ENCODE assay signal across 1 cellular context in genomic region chr9:128067898-128068655, GRCh38.
A peak's percentile ranks its signal among the peaks of the same experiment; 100 is the strongest.
TF ChIP-seq lines count a peak whose summit lies in the region.

TSS of gene SLC25A25 (plus strand) at chr9:128068232. CDS start at chr9:128068320, 88 bp downstream.

TF ChIP-seq in K562, 482 proteins besides CTCF, POLR2A, EP300 and RAD21 (continued from another document and continues in another):
- TF ChIP-seq MAX (CRISPR knock-in tag; IDR thresholded peaks at IDR 0.05), result no peak
- TF ChIP-seq, protein P1, sequence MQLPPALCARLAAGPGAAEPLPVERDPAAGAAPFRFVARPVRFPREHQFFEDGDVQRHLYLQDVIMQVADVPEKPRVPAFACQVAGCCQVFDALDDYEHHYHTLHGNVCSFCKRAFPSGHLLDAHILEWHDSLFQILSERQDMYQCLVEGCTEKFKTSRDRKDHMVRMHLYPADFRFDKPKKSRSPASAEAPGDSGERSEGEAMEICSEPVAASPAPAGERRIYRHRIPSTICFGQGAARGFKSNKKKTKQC (CRISPR knock-in tag; IDR thresholded peaks at IDR 0.05), result 0 out of 2 replicates have a peak, but pooled peaks have one; percentile 21
- TF ChIP-seq PCBP1 (IDR thresholded peaks at IDR 0.05; ENCODE audit: low read depth, low read length, poor library complexity, severe bottlenecking), result no peak
- TF ChIP-seq ZNF707 (CRISPR knock-in tag; conservative IDR thresholded peaks at IDR 0.05), result no peak
- TF ChIP-seq DPF2 (IDR thresholded peaks at IDR 0.05), result no peak
- no peak; the same call in 1 of the 2 replicates for TF ChIP-seq CREB1 (IDR thresholded peaks at IDR 0.05)
- TF ChIP-seq CREB1 (CRISPR knock-in tag; IDR thresholded peaks at IDR 0.05), result peak; percentile 23; the same call in 1 of the 2 replicates
- TF ChIP-seq POU5F1 (IDR thresholded peaks at IDR 0.05; ENCODE audit: borderline replicate concordance, low read depth, low read length, partially characterized antibody), result no peak
- no peak for TF ChIP-seq TEAD2 (tag; IDR thresholded peaks at IDR 0.05)
- TF ChIP-seq CAMTA2 (CRISPR knock-in tag; conservative IDR thresholded peaks at IDR 0.05), result no peak
- peak; percentile 88 for TF ChIP-seq TAF1 (IDR thresholded peaks at IDR 0.05; ENCODE audit: control insufficient read depth, extremely low read depth, insufficient read depth, low read length, severe bottlenecking)
- no peak for TF ChIP-seq STAT5A (IDR thresholded peaks at IDR 0.05; ENCODE audit: borderline replicate concordance, low read length)
- no peak for TF ChIP-seq NFRKB (IDR thresholded peaks at IDR 0.05; ENCODE audit: low read depth)
- TF ChIP-seq PHTF2 (CRISPR knock-in tag; IDR thresholded peaks at IDR 0.05), result no peak
- peak; percentile 38; the same call in 1 of the 2 replicates for TF ChIP-seq ZC3H4 (CRISPR knock-in tag; IDR thresholded peaks at IDR 0.05; ENCODE audit: borderline replicate concordance)
- no peak for TF ChIP-seq ZEB2 (IDR thresholded peaks at IDR 0.05)
- no peak for TF ChIP-seq ZNF347 (CRISPR knock-in tag; IDR thresholded peaks at IDR 0.05; ENCODE audit: low read depth)
- no peak for TF ChIP-seq ZNF77 (CRISPR knock-in tag; IDR thresholded peaks at IDR 0.05)
- no peak for TF ChIP-seq EZH2 (IDR thresholded peaks at IDR 0.05; ENCODE audit: borderline replicate concordance, low read depth, low read length)
- no peak; the same call in 1 of the 2 replicates for TF ChIP-seq ATF7 (IDR thresholded peaks at IDR 0.05)
- TF ChIP-seq TCF3 (CRISPR knock-in tag; IDR thresholded peaks at IDR 0.05), result no peak
- TF ChIP-seq, protein P2, sequence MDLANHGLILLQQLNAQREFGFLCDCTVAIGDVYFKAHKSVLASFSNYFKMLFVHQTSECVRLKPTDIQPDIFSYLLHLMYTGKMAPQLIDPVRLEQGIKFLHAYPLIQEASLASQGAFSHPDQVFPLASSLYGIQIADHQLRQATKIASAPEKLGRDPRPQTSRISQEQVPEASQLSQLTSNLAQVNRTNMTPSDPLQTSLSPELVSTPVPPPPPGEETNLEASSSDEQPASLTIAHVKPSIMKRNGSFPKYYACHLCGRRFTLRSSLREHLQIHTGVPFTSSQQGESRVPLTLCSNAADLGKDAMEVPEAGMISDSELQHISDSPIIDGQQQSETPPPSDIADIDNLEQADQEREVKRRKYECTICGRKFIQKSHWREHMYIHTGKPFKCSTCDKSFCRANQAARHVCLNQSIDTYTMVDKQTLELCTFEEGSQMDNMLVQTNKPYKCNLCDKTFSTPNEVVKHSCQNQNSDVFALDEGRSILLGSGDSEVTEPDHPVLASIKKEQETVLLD (IDR thresholded peaks at IDR 0.05), result no peak
- no peak for TF ChIP-seq ZNF592 (IDR thresholded peaks at IDR 0.05)
- TF ChIP-seq SMAD1 (IDR thresholded peaks at IDR 0.05; ENCODE audit: low read depth, low read length, partially characterized antibody), result no peak
- no peak for TF ChIP-seq ZC3H11A (IDR thresholded peaks at IDR 0.05; ENCODE audit: low read depth, low read length)
- TF ChIP-seq POLR3G (IDR thresholded peaks at IDR 0.05; ENCODE audit: extremely low read depth, insufficient read length, insufficient replicate concordance), result no peak
- no peak for TF ChIP-seq MBD2 (IDR thresholded peaks at IDR 0.05; ENCODE audit: borderline replicate concordance, low read depth)
- TF ChIP-seq ZNF445 (CRISPR knock-in tag; IDR thresholded peaks at IDR 0.05; ENCODE audit: low read depth), result no peak
- TF ChIP-seq, protein P3, sequence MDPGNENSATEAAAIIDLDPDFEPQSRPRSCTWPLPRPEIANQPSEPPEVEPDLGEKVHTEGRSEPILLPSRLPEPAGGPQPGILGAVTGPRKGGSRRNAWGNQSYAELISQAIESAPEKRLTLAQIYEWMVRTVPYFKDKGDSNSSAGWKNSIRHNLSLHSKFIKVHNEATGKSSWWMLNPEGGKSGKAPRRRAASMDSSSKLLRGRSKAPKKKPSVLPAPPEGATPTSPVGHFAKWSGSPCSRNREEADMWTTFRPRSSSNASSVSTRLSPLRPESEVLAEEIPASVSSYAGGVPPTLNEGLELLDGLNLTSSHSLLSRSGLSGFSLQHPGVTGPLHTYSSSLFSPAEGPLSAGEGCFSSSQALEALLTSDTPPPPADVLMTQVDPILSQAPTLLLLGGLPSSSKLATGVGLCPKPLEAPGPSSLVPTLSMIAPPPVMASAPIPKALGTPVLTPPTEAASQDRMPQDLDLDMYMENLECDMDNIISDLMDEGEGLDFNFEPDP (CRISPR knock-in tag; IDR thresholded peaks at IDR 0.05), result no peak
- no peak for TF ChIP-seq EHMT2 (IDR thresholded peaks at IDR 0.05)
- TF ChIP-seq TRIM28 (IDR thresholded peaks at IDR 0.05), result no peak
- TF ChIP-seq ESRRA (IDR thresholded peaks at IDR 0.05; ENCODE audit: borderline replicate concordance, low read depth), result no peak
- no peak for TF ChIP-seq CBFA2T2 (conservative IDR thresholded peaks at IDR 0.05)
- no peak for TF ChIP-seq MTA2 (IDR thresholded peaks at IDR 0.05; ENCODE audit: low read depth)
- TF ChIP-seq, protein P4, sequence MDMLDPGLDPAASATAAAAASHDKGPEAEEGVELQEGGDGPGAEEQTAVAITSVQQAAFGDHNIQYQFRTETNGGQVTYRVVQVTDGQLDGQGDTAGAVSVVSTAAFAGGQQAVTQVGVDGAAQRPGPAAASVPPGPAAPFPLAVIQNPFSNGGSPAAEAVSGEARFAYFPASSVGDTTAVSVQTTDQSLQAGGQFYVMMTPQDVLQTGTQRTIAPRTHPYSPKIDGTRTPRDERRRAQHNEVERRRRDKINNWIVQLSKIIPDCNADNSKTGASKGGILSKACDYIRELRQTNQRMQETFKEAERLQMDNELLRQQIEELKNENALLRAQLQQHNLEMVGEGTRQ (CRISPR knock-in tag; IDR thresholded peaks at IDR 0.05), result peak; percentile 46; the same call in 1 of the 2 replicates
- TF ChIP-seq ZNF57 (CRISPR knock-in tag; IDR thresholded peaks at IDR 0.05), result no peak
- TF ChIP-seq NFATC3 (IDR thresholded peaks at IDR 0.05), result no peak
- peak in 1 of 2 experiments; percentile 50; a peak in 2 of 4 replicates for TF ChIP-seq HDAC1 (IDR thresholded peaks at IDR 0.05)
- TF ChIP-seq ARID1B (IDR thresholded peaks at IDR 0.05), result no peak
- TF ChIP-seq ZNF232 (CRISPR knock-in tag; IDR thresholded peaks at IDR 0.05), result no peak
- no peak for TF ChIP-seq ZNF668 (CRISPR knock-in tag; IDR thresholded peaks at IDR 0.05)
- TF ChIP-seq CTBP1 (IDR thresholded peaks at IDR 0.05; ENCODE audit: borderline replicate concordance), result 0 out of 2 replicates have a peak, but pooled peaks have one; percentile 38
- TF ChIP-seq, protein P5, sequence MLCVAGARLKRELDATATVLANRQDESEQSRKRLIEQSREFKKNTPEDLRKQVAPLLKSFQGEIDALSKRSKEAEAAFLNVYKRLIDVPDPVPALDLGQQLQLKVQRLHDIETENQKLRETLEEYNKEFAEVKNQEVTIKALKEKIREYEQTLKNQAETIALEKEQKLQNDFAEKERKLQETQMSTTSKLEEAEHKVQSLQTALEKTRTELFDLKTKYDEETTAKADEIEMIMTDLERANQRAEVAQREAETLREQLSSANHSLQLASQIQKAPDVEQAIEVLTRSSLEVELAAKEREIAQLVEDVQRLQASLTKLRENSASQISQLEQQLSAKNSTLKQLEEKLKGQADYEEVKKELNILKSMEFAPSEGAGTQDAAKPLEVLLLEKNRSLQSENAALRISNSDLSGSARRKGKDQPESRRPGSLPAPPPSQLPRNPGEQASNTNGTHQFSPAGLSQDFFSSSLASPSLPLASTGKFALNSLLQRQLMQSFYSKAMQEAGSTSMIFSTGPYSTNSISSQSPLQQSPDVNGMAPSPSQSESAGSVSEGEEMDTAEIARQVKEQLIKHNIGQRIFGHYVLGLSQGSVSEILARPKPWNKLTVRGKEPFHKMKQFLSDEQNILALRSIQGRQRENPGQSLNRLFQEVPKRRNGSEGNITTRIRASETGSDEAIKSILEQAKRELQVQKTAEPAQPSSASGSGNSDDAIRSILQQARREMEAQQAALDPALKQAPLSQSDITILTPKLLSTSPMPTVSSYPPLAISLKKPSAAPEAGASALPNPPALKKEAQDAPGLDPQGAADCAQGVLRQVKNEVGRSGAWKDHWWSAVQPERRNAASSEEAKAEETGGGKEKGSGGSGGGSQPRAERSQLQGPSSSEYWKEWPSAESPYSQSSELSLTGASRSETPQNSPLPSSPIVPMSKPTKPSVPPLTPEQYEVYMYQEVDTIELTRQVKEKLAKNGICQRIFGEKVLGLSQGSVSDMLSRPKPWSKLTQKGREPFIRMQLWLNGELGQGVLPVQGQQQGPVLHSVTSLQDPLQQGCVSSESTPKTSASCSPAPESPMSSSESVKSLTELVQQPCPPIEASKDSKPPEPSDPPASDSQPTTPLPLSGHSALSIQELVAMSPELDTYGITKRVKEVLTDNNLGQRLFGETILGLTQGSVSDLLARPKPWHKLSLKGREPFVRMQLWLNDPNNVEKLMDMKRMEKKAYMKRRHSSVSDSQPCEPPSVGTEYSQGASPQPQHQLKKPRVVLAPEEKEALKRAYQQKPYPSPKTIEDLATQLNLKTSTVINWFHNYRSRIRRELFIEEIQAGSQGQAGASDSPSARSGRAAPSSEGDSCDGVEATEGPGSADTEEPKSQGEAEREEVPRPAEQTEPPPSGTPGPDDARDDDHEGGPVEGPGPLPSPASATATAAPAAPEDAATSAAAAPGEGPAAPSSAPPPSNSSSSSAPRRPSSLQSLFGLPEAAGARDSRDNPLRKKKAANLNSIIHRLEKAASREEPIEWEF (CRISPR knock-in tag; IDR thresholded peaks at IDR 0.05), result no peak; the same call in 1 of the 2 replicates
- TF ChIP-seq KDM5B (IDR thresholded peaks at IDR 0.05; ENCODE audit: insufficient replicate concordance, low read depth, low read length), result peak; percentile 67
- peak; percentile 69 for TF ChIP-seq HNRNPK (IDR thresholded peaks at IDR 0.05; ENCODE audit: low read depth, low read length, poor library complexity, severe bottlenecking)
- no peak for TF ChIP-seq BDP1 (IDR thresholded peaks at IDR 0.05; ENCODE audit: insufficient read depth, insufficient read length)
- no peak for TF ChIP-seq ZNF277 (CRISPR knock-in tag; IDR thresholded peaks at IDR 0.05; ENCODE audit: borderline replicate concordance)
- TF ChIP-seq ZNF280B (CRISPR knock-in tag; IDR thresholded peaks at IDR 0.05), result no peak
- TF ChIP-seq DLX4 (CRISPR knock-in tag; IDR thresholded peaks at IDR 0.05), result no peak
- peak; percentile 51; the same call in 1 of the 2 replicates for TF ChIP-seq JUND (IDR thresholded peaks at IDR 0.05; ENCODE audit: borderline replicate concordance, low read depth, low read length)
- TF ChIP-seq JUND (tag; IDR thresholded peaks at IDR 0.05; ENCODE audit: borderline replicate concordance, low read depth, low read length), result no peak; the same call in 2 of the 3 replicates
